In genomic region chr3:44186712-44187111, GRCh38 we compare ENCODE assay signal across 18 cellular contexts. TPM values are rescaled to one million over a fixed set of nuclear protein-coding genes. Genes with fewer than 3 reads are reported as not detected.
DNase-seq lines count a peak whose midpoint lies in the region; ATAC-seq and TF ChIP-seq lines count a peak whose summit lies in the region.
"Had no signal": no experiment of that assay in that cellular context is flagged by ENCODE, and none has a peak within 500 bp of the region (broad histone marks: within the 10 kb centered on the region; RNA-seq: fewer than 3 reads in every experiment).

No MANE protein-coding gene starts in this region.

- H3K27ac Mint-ChIP-seq in stimulated activated naive B cell treated with anti-CD40 and anti-IgM and Interleukin-4, amounts not matched to agents 10 μg/mL and 1 μg/mL and 100 μg/mL, for 72 hours = no peak overlapping the region
- H3K27ac Mint-ChIP-seq: CD8-positive, alpha-beta T cell; H9 had no signal

- H3K79me2 ChIP-seq in OCI-LY7 (ENCODE audit: insufficient read depth, low read depth, low read length) = no peaks in the 10 kb centered on the region

- H3K4me1 ChIP-seq in BLaER1 treated with 17β-estradiol and CSF1 and Interleukin-3, amounts not matched to agents 10 nM and 100 nM = peaks cover 20 to 57% (median 54%) of the 10 kb centered on the region in 10 experiments
- H3K4me1 ChIP-seq in OCI-LY7 (ENCODE audit: insufficient read depth, low read length, poor library complexity, severe bottlenecking) (peaks cover 8% of the 10 kb centered on the region), colonic mucosa (no peaks in the 10 kb centered on the region)

- H3K27ac ChIP-seq in BLaER1 treated with 17β-estradiol and CSF1 and Interleukin-3, amounts not matched to agents 10 nM and 100 nM = no peak overlapping the region
- H3K27ac ChIP-seq in OCI-LY7 (ENCODE audit: low read depth, low read length, poor library complexity, severe bottlenecking) (no peak overlapping the region), colonic mucosa (no peak overlapping the region)
- H3K27ac ChIP-seq: HL-60 had no signal

- H3K4me2 ChIP-seq in BLaER1 treated with 17β-estradiol and CSF1 and Interleukin-3, amounts not matched to agents 10 nM and 100 nM = peak overlapping the region in 8 of 11 experiments; percentile 17 to 90 (median 84); a peak in 14 of 22 replicates
- no peak overlapping the region for H3K4me2 ChIP-seq in OCI-LY7 (ENCODE audit: low read length)

- H3K4me1 Mint-ChIP-seq in stimulated activated naive B cell treated with anti-CD40 and anti-IgM and Interleukin-4, amounts not matched to agents 10 μg/mL and 1 μg/mL and 100 μg/mL, for 72 hours = peaks cover 19 to 27% of the 10 kb centered on the region in 2 donors

- H3K36me3 Mint-ChIP-seq in stimulated activated naive B cell treated with anti-CD40 and anti-IgM and Interleukin-4, amounts not matched to agents 10 μg/mL and 1 μg/mL and 100 μg/mL, for 72 hours = no peaks in the 10 kb centered on the region
- H3K36me3 Mint-ChIP-seq: CD8-positive, alpha-beta T cell had no signal

- no peaks in the 10 kb centered on the region for H3K36me3 ChIP-seq in BLaER1 treated with 17β-estradiol and CSF1 and Interleukin-3, amounts not matched to agents 10 nM and 100 nM
- H3K36me3 ChIP-seq in OCI-LY7 (ENCODE audit: insufficient read depth, low read length) = no peaks in the 10 kb centered on the region
- H3K36me3 ChIP-seq in colonic mucosa = no peaks in the 10 kb centered on the region

- peak; percentile 44 for ATAC-seq in HG03108 (IDR thresholded peaks at IDR 0.05; ENCODE audit: unreplicated experiment)
- ATAC-seq in stimulated activated naive B cell treated with anti-CD40 and anti-IgM and Interleukin-4, amounts not matched to agents 10 μg/mL and 1 μg/mL and 100 μg/mL, for 72 hours (replicated peaks) = peak; percentile 38 to 58
- no peak for ATAC-seq in HG03571 (IDR thresholded peaks at IDR 0.05; ENCODE audit: unreplicated experiment)
- ATAC-seq: CD8-positive, alpha-beta T cell had no signal

- CTCF ChIA-PET in OCI-LY7 (lab: Charles Lee; ENCODE audit: unreplicated experiment) = interaction anchor here (0.5 kb wide), 1 partner anchor 1367 kb away, joined by 3 read pairs; no protein-coding TSS in a partner anchor

- no TSS peak for BruUV-seq in OCI-LY7 (replicated peaks; lab: Mats Ljungman, UMichigan)

- H3K9me3 ChIP-seq in BLaER1 treated with 17β-estradiol and CSF1 and Interleukin-3, amounts not matched to agents 10 nM and 100 nM (replicated peaks in 1 of 11) = peaks cover 0 to 24% (median 11%) of the 10 kb centered on the region in 11 experiments; a peak in 13 of 22 replicates
- H3K9me3 ChIP-seq in OCI-LY7 (ENCODE audit: low read length) = no peaks in the 10 kb centered on the region
- no peaks in the 10 kb centered on the region for H3K9me3 ChIP-seq in colonic mucosa

- no peak overlapping the region for H3K9ac ChIP-seq in BLaER1 treated with 17β-estradiol and CSF1 and Interleukin-3, amounts not matched to agents 10 nM and 100 nM
- H3K9ac ChIP-seq in colonic mucosa (ENCODE audit: low read depth in 2 of 2, low read length in 2 of 2) = no peak overlapping the region

- no peak overlapping the region for H2AFZ ChIP-seq in OCI-LY7 (ENCODE audit: low read length)

- no peaks in the 10 kb centered on the region for H3K27me3 Mint-ChIP-seq in stimulated activated naive B cell treated with anti-CD40 and anti-IgM and Interleukin-4, amounts not matched to agents 10 μg/mL and 1 μg/mL and 100 μg/mL, for 72 hours

- H3K9me2 ChIP-seq in OCI-LY7 (ENCODE audit: insufficient read depth, low read length) = no peaks in the 10 kb centered on the region

- no peaks in the 10 kb centered on the region for H4K20me1 ChIP-seq in BLaER1 treated with 17β-estradiol and CSF1 and Interleukin-3, amounts not matched to agents 10 nM and 100 nM
- H4K20me1 ChIP-seq in OCI-LY7 (ENCODE audit: insufficient read depth, low read length) = no peaks in the 10 kb centered on the region

- H3K9me3 Mint-ChIP-seq in stimulated activated naive B cell treated with anti-CD40 and anti-IgM and Interleukin-4, amounts not matched to agents 10 μg/mL and 1 μg/mL and 100 μg/mL, for 72 hours = no peaks in the 10 kb centered on the region
- H3K9me3 Mint-ChIP-seq: CD8-positive, alpha-beta T cell had no signal

- no peaks in the 10 kb centered on the region for H3K27me3 ChIP-seq in BLaER1 treated with 17β-estradiol and CSF1 and Interleukin-3, amounts not matched to agents 10 nM and 100 nM
- H3K27me3 ChIP-seq in colonic mucosa = no peaks in the 10 kb centered on the region

- no peak overlapping the region for H3K4me3 ChIP-seq in BLaER1 treated with 17β-estradiol and CSF1 and Interleukin-3, amounts not matched to agents 10 nM and 100 nM
- H3K4me3 ChIP-seq in OCI-LY7 (ENCODE audit: low read depth, low read length, poor library complexity, severe bottlenecking) = no peak overlapping the region
- H3K4me3 ChIP-seq in colonic mucosa = no peak overlapping the region

- POLR2A ChIA-PET in OCI-LY7 (lab: Charles Lee) = no interaction called here

- peak; percentile 9 for DNase-seq in OCI-LY7 (ENCODE audit: low spot score)
- DNase-seq in stimulated activated naive B cell treated with anti-CD40 and anti-IgM and Interleukin-4, amounts not matched to agents 10 μg/mL and 1 μg/mL and 100 μg/mL, for 72 hours = no peak
- DNase-seq in colonic mucosa = no peak
- no peak for DNase-seq in NCI-H2081 (lab: John Stamatoyannopoulos, UW)
- DNase-seq: ACHN; Calu3; CD8-positive, alpha-beta T cell; DMS79 treated with DMSO at 0.1 percent for 48 hours; EL; H9 had no signal

- no peak overlapping the region for H3K4me3 Mint-ChIP-seq in stimulated activated naive B cell treated with anti-CD40 and anti-IgM and Interleukin-4, amounts not matched to agents 10 μg/mL and 1 μg/mL and 100 μg/mL, for 72 hours
- H3K4me3 Mint-ChIP-seq: CD8-positive, alpha-beta T cell; H9 had no signal

- intact Hi-C loops in OCI-LY7 (cut with micrococcal nuclease; ENCODE audit: unreplicated experiment) = no loop called here
- intact Hi-C loops in colonic mucosa (cut with DNase I) = no loop called here

- no peak for TF ChIP-seq CTCF in OCI-LY7 (conservative IDR thresholded peaks at IDR 0.05; ENCODE audit: low read length)
- TF ChIP-seq CTCF in colonic mucosa (IDR thresholded peaks at IDR 0.05) = no peak

RNA-seq across cellular contexts. Expression of gene TOPAZ1, which starts 55.0 kb away (rescaled TPM):
- not detected in 2 replicates for total RNA-seq in OCI-LY7 (2014; rRNA removed; shearing (Covaris generic))
- total RNA-seq in OCI-LY7 (2022) (not detected in 2 replicates), colonic mucosa (not detected)
- total RNA-seq: A172; Calu3; CD8-positive, alpha-beta T cell; G401; H1; H9; HT1080 had no signal
